8 cellular contexts compared by ENCODE assay signal in the genomic region with DNA sequence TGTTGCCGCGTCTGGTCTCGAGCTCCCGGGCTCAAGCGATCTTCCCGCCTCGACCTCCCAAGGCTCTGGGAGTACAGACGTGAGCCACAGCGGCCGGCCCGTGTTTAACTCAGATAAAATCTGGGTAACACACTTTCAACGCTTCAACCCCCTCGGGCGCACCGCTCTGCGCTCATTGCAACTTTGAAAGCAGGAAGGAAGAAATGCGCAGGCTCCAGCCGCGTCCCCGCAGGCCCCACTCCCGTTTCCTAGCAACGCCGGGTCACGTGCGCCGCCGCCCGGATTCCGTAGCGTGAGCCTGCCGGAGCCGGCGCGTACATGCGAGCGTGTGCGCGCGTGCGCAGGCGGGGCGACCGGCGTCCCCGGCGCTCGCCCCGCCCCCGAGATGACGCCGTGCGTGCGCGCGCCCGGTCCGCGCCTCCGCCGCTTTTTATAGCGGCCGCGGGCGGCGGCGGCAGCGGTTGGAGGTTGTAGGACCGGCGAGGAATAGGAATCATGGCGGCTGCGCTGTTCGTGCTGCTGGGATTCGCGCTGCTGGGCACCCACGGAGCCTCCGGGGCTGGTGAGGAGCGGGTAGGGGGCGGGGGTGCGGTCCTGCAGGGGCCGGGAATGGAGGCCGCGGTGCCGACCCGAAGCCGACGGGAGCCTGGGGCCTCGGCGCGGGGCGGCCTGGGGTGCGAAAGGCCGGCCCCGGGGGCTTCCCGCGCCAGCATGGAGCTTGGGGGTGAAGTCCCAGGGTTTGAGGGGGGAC. TPM values are rescaled to one million over a fixed set of nuclear protein-coding genes. Genes with fewer than 3 reads are reported as not detected.
DNase-seq lines count a peak whose midpoint lies in the region; ATAC-seq, FAIRE-seq and TF ChIP-seq lines count a peak whose summit lies in the region.

A gene (plus strand): TSS at position 457 of the 751 bp plus-strand sequence. CDS start 39 bp downstream, at position 496.

- H3K27me3 ChIP-seq in H1 (replicated peaks in 1 of 4; ENCODE audit: control insufficient read depth in 3 of 4, extremely low read depth in 1 of 4, insufficient read depth in 3 of 4, low read length in 3 of 4): peaks cover 0 to 3% (median 0%) of the 10 kb centered on the region in 4 experiments; a peak in 1 of 7 replicates
- no peaks in the 10 kb centered on the region for H3K27me3 ChIP-seq in mesenchymal stem cell (ENCODE audit: control insufficient read depth in 1 of 2, insufficient read depth in 1 of 2, low read length in 2 of 2)

- H3K4ac ChIP-seq in H1 (replicated peaks; ENCODE audit: insufficient read length, low read depth, low read length) (peak within 1 kb of the TSS; percentile 71), mesenchymal stem cell (ENCODE audit: low read depth in 1 of 2, low read length in 2 of 2) (peak within 1 kb of the TSS; percentile 80 to 98)

- TF ChIP-seq POLR2A in H1 (IDR thresholded peaks at IDR 0.05; ENCODE audit: control extremely low read depth in 1 of 2, low read depth in 2 of 2, low read length in 2 of 2): peak; percentile 95 to 98

- peaks cover 0 to 21% (median 11%) of the 10 kb centered on the region in 4 experiments; a peak in 5 of 7 replicates for H3K4me1 ChIP-seq in H1 (replicated peaks in 1 of 4; ENCODE audit: control insufficient read depth in 3 of 4, insufficient read depth in 4 of 4, low read length in 3 of 4)
- H3K4me1 ChIP-seq in mesenchymal stem cell (ENCODE audit: control insufficient read depth, insufficient read depth, low read depth, low read length): peaks cover 38% of the 10 kb centered on the region

- H4K5ac ChIP-seq in H1 (ENCODE audit: insufficient read length, low read depth, low read length): peak within 1 kb of the TSS; percentile 75

- H3K4me2 ChIP-seq in H1 (ENCODE audit: insufficient read depth in 1 of 2, low read depth in 2 of 2, low read length in 2 of 2) (peak within 1 kb of the TSS; percentile 96 to 99), mesenchymal stem cell (ENCODE audit: low read length, poor library complexity, severe bottlenecking) (peak within 1 kb of the TSS; percentile 95)

- H2BK5ac ChIP-seq in H1 (ENCODE audit: low read depth, low read length): peak within 1 kb of the TSS; percentile 96
- peak within 1 kb of the TSS; percentile 87 for H2BK5ac ChIP-seq in mesenchymal stem cell (ENCODE audit: low read depth, low read length, poor library complexity, severe bottlenecking)

- FAIRE-seq in HTR-8/SVneo (lab: Jason Lieb, UNC): peak; percentile 77
- no peak for FAIRE-seq in H1 (lab: Jason Lieb, UNC)

- CTCF ChIA-PET in H1 (lab: Charles Lee; ENCODE audit: partially characterized antibody): interaction anchor here (0.5 to 0.7 kb wide), 2 partner anchors 16 to 135 kb away, joined by 3 read pairs; no protein-coding TSS in a partner anchor

- no peak within 1 kb of the TSS for H3K14ac ChIP-seq in H1 (ENCODE audit: insufficient read length)
- peak within 1 kb of the TSS; percentile 79 to 89 for H3K14ac ChIP-seq in mesenchymal stem cell (ENCODE audit: low read length in 2 of 2)

- no peak within 1 kb of the TSS for H2BK20ac ChIP-seq in H1 (ENCODE audit: low read length)

- no peak for TF ChIP-seq RAD21 in H1 (IDR thresholded peaks at IDR 0.05 in 1 of 2, conservative IDR thresholded peaks at IDR 0.05 in 1 of 2; ENCODE audit: low read depth in 2 of 2, low read length in 2 of 2)

- H2BK12ac ChIP-seq in H1 (ENCODE audit: low read depth, low read length) (peak within 1 kb of the TSS; percentile 86), mesenchymal stem cell (ENCODE audit: low read length in 2 of 2) (peak within 1 kb of the TSS in 1 of 2 experiments; percentile 96)

- peak within 1 kb of the TSS; percentile 86 for H3K56ac ChIP-seq in H1 (replicated peaks; ENCODE audit: insufficient read length, low read depth, low read length)

- H3K9me3 ChIP-seq in H1 (ENCODE audit: insufficient read depth in 2 of 2, low read depth in 1 of 2, low read length in 1 of 2) (peaks cover 0 to 5% of the 10 kb centered on the region in 2 experiments; a peak in 1 of 4 replicates), mesenchymal stem cell (ENCODE audit: control insufficient read depth, low read length) (no peaks in the 10 kb centered on the region)

- H4K20me1 ChIP-seq in H1 (replicated peaks in 1 of 2; ENCODE audit: control insufficient read depth in 1 of 2, insufficient read depth in 2 of 2, low read length in 2 of 2): peaks cover 19 to 24% of the 10 kb centered on the region in 2 experiments

- H2AFZ ChIP-seq in H1 (ENCODE audit: low read length) (0 out of 2 replicates have a peak within 1 kb of the TSS, but pooled peaks have one; percentile 10), mesenchymal stem cell (ENCODE audit: low read depth, low read length) (peak within 1 kb of the TSS; percentile 46)

- H4K91ac ChIP-seq in H1 (replicated peaks; ENCODE audit: insufficient read length, low read length): peak within 1 kb of the TSS; percentile 99
- peak within 1 kb of the TSS; percentile 85 for H4K91ac ChIP-seq in mesenchymal stem cell (ENCODE audit: low read length)

- DNase-seq in CMK (ENCODE audit: low read depth): peak; percentile 93
- peak; percentile 96 for DNase-seq in HTR-8/SVneo (ENCODE audit: insufficient read length, low spot score)
- DNase-seq in NOMO-1 treated with dmso at 0.1 percent for 144 hours (lab: John Stamatoyannopoulos, UW; ENCODE audit: unreplicated experiment): peak; percentile 96
- DNase-seq in activated CD8-positive, alpha-beta memory T cell treated with anti-CD3 and anti-CD28 coated beads for 48 hours (ENCODE audit: low read depth in 2 of 3, low spot score in 2 of 3): peak; percentile 89 to 98 (median 95)
- DNase-seq in H1 (ENCODE audit: low read depth in 1 of 2, low spot score in 2 of 2): peak; percentile 94 to 97
- DNase-seq in mesenchymal stem cell: peak; percentile 97
- peak; percentile 98 for DNase-seq in stimulated activated CD8-positive, alpha-beta memory T cell treated with anti-CD3 and anti-CD28 coated beads, Interleukin-12 subunit alpha, Interleukin-12 subunit beta, amount 100 ng/mL, for 4 hours (ENCODE audit: low read depth)

- peaks cover 42 to 49% of the 10 kb centered on the region in 2 experiments for H3K79me2 ChIP-seq in H1 (ENCODE audit: control insufficient read depth in 1 of 2, insufficient read depth in 2 of 2, low read length in 2 of 2)

- H3K18ac ChIP-seq in H1 (ENCODE audit: extremely low read depth, low read length) (peak within 1 kb of the TSS; percentile 85), mesenchymal stem cell (ENCODE audit: low read depth in 1 of 2, low read length in 2 of 2) (peak within 1 kb of the TSS; percentile 94)

- H3K4me3 ChIP-seq in H1 (ENCODE audit: extremely low read depth in 1 of 4, insufficient read depth in 2 of 4, low read depth in 3 of 4, low read length in 4 of 4) (peak within 1 kb of the TSS; percentile 93 to 97 (median 94)), mesenchymal stem cell (ENCODE audit: insufficient read depth in 1 of 2, low read depth in 1 of 2, low read length in 2 of 2) (peak within 1 kb of the TSS; percentile 95)

- H3K27ac ChIP-seq in H1 (ENCODE audit: low read depth, low read length) (peak within 1 kb of the TSS; percentile 81), mesenchymal stem cell (ENCODE audit: low read length, poor library complexity, severe bottlenecking) (peak within 1 kb of the TSS; percentile 98)

- H3K36me3 ChIP-seq in H1 (ENCODE audit: control insufficient read depth in 2 of 4, insufficient read depth in 4 of 4, low read length in 3 of 4) (peaks cover 0 to 4% (median 1%) of the 10 kb centered on the region in 4 experiments; a peak in 2 of 8 replicates), mesenchymal stem cell (ENCODE audit: control insufficient read depth in 1 of 2, insufficient read depth in 2 of 2, low read depth in 1 of 2, low read length in 2 of 2) (peaks cover 0 to 8% of the 10 kb centered on the region in 2 experiments)

- H3K23me2 ChIP-seq in H1 (ENCODE audit: low read depth, low read length): peaks cover 11% of the 10 kb centered on the region; the same call in 1 of the 2 replicates

- H2AK5ac ChIP-seq in H1 (ENCODE audit: low read depth, low read length) (no peak within 1 kb of the TSS), mesenchymal stem cell (ENCODE audit: low read length, severe bottlenecking) (peak within 1 kb of the TSS; percentile 76)

- TF ChIP-seq CTCF in H1 (IDR thresholded peaks at IDR 0.05; ENCODE audit: control extremely low read depth in 1 of 3, insufficient read depth in 1 of 3, low read depth in 1 of 3, low read length in 3 of 3): no peak

- H3K79me1 ChIP-seq in H1 (ENCODE audit: low read depth, low read length) (peaks cover 6% of the 10 kb centered on the region), mesenchymal stem cell (replicated peaks; ENCODE audit: low read length, poor library complexity, severe bottlenecking) (no peaks in the 10 kb centered on the region)

- 1% methylated on average over 52 of the region's 95 CpGs; no CpG with 5 or more reads in 1 of the 2 experiments for WGBS in H1 (ENCODE audit: extremely low coverage in 1 of 2, insufficient coverage in 1 of 2, insufficient read length in 1 of 2, insufficient replicate concordance in 2 of 2, low coverage in 1 of 2, low lambda C conversion rate in 2 of 2, missing lambda C conversion rate in 1 of 2), 2 experiments
- under 1% methylated on average over 69 of the region's 95 CpGs for WGBS in mesenchymal stem cell

- peak; percentile 62 for ATAC-seq in GM21367 (IDR thresholded peaks at IDR 0.05; ENCODE audit: unreplicated experiment)

- peak in 1 of 2 experiments; percentile 36; a peak in 1 of 3 replicates for TF ChIP-seq EP300 in H1 (IDR thresholded peaks at IDR 0.05; ENCODE audit: borderline replicate concordance in 1 of 2, low read depth in 2 of 2, low read length in 2 of 2)

- H2BK15ac ChIP-seq in H1 (ENCODE audit: low read length): peak within 1 kb of the TSS; percentile 49; the same call in 1 of the 2 replicates
- peak within 1 kb of the TSS; percentile 85 for H2BK15ac ChIP-seq in mesenchymal stem cell (ENCODE audit: low read depth, poor library complexity, severe bottlenecking)

- H4K8ac ChIP-seq in H1 (ENCODE audit: extremely low read depth, insufficient read depth, low read length): peak within 1 kb of the TSS; percentile 97
- peak within 1 kb of the TSS; percentile 88 for H4K8ac ChIP-seq in mesenchymal stem cell (ENCODE audit: low read length)

- H2BK120ac ChIP-seq in H1 (replicated peaks; ENCODE audit: low read depth, low read length): peak within 1 kb of the TSS; percentile 96
- H2BK120ac ChIP-seq in mesenchymal stem cell (ENCODE audit: low read depth, low read length): peak within 1 kb of the TSS; percentile 93

- H3K23ac ChIP-seq in H1 (ENCODE audit: insufficient read length) (no peak within 1 kb of the TSS), mesenchymal stem cell (ENCODE audit: low read length in 2 of 2) (peak within 1 kb of the TSS; percentile 24 to 63)

- peak within 1 kb of the TSS; percentile 90 to 95 (median 92) for H3K9ac ChIP-seq in H1 (replicated peaks in 1 of 4; ENCODE audit: extremely low read depth in 1 of 4, low read depth in 3 of 4, low read length in 3 of 4)
- H3K9ac ChIP-seq in mesenchymal stem cell (ENCODE audit: low read length): peak within 1 kb of the TSS; percentile 95

- POLR2A ChIA-PET in H1 (lab: Charles Lee; ENCODE audit: partially characterized antibody): interaction anchor here (0.6 to 2.4 kb wide), 51 partner anchors 10 to 697 kb away, joined by 3 to 17 read pairs (median 4); a partner anchor contains a TSS

RNA-seq across cellular contexts. Expression of the gene that starts here (rescaled TPM):
- 726 and 743 TPM in 2 replicates for total RNA-seq in H1 (2021; fragmentation: NEBNext Ultra II Directional; extraction: Animal tissue kit (Norgen Biotek cat#: 25700))
- 1,055 and 1,381 TPM in 2 replicates for polyA plus RNA-seq in H1 (2011; rRNA removed)
- polyA plus RNA-seq in H1 (2011; cell fraction: cytosol; rRNA removed): 777 TPM
- polyA plus RNA-seq in H1 (2011; cell fraction: nucleus; rRNA removed): 835 TPM
- polyA plus RNA-seq in H1 (2012, experiment 1 of 2): 563 to 829 TPM (median 731 TPM) in 4 replicates
- 1,009 TPM for polyA plus RNA-seq in H1 (2012, experiment 2 of 2)
- polyA plus RNA-seq in H1 (2013, experiment 1 of 2): 1,327 TPM
- polyA plus RNA-seq in H1 (2013, experiment 2 of 2): 1,362 TPM
- polyA minus RNA-seq in H1 (2011; rRNA and poly(A)+ RNA removed): 300 and 353 TPM in 2 replicates
- polyA minus RNA-seq in H1 (2011; cell fraction: cytosol; rRNA and poly(A)+ RNA removed): 459 TPM
- polyA minus RNA-seq in H1 (2011; cell fraction: nucleus; rRNA and poly(A)+ RNA removed): 278 TPM
- polyA plus RNA-seq in mesenchymal stem cell (2013, experiment 1 of 2): 617 TPM
- polyA plus RNA-seq in mesenchymal stem cell (2013, experiment 2 of 2): 607 TPM

Comparison
In these comparisons a context has a peak if more than half of its experiments do, and no peak if none do; other contexts are left out.
1. Peak in every context shown above with its lines: DNase-seq, ATAC-seq, H3K4me3 ChIP-seq and H3K27ac ChIP-seq.